In the genomic region with DNA sequence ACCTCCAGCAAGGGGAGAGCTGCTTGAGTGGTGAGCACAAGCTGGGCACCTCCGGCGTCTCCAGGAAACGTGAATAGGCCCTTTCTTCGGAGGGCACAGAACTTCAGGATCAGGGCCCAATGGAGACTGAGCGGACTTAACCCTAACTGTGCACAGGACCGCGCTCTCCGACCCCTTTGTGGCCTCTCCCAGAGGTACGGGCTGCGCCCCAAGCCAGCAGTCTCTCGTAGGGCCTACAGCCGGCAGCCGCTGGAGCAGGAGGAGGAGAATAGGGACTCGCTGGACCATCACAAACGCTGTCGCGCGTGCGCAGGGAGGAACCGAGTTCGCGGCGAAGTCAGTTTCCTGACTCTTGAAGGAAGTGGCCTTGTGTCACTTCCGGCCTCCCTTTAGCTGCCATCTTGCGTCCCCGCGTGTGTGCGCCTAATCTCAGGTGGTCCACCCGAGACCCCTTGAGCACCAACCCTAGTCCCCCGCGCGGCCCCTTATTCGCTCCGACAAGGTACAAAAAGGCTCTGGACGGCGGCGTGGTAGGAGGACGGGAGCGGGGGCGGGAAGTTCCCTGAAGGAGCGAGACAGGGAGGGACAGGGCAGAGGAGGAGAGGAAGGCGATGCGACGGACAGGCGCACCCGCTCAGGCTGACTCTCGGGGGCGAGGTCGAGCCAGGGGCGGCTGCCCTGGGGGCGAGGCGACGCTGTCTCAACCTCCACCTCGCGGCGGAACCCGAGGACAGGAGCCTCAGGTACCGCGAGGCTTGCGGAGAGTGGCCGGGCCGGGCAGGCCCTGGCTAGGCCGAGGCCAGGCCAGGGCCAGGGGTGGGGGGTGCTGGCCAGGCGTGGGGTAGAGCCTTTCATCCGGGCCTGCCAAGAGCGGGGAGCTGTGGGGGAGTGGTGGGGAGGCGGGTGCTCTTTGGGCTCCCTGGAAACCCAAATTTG, we compare ENCODE assay signal across 1 cellular context.
TF ChIP-seq lines count a peak whose summit lies in the region.

Gene BTF3 (plus strand): TSS at position 386 of the 936 bp plus-strand sequence. CDS start 226 bp downstream, at position 612.

TF ChIP-seq in K562, 482 proteins besides CTCF, POLR2A, EP300 and RAD21 (continued from another document and continues in another):
- TF ChIP-seq, protein P1, sequence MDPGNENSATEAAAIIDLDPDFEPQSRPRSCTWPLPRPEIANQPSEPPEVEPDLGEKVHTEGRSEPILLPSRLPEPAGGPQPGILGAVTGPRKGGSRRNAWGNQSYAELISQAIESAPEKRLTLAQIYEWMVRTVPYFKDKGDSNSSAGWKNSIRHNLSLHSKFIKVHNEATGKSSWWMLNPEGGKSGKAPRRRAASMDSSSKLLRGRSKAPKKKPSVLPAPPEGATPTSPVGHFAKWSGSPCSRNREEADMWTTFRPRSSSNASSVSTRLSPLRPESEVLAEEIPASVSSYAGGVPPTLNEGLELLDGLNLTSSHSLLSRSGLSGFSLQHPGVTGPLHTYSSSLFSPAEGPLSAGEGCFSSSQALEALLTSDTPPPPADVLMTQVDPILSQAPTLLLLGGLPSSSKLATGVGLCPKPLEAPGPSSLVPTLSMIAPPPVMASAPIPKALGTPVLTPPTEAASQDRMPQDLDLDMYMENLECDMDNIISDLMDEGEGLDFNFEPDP (CRISPR knock-in tag; IDR thresholded peaks at IDR 0.05) = 0 out of 2 replicates have a peak, but pooled peaks have one; percentile 42
- TF ChIP-seq, protein P2, sequence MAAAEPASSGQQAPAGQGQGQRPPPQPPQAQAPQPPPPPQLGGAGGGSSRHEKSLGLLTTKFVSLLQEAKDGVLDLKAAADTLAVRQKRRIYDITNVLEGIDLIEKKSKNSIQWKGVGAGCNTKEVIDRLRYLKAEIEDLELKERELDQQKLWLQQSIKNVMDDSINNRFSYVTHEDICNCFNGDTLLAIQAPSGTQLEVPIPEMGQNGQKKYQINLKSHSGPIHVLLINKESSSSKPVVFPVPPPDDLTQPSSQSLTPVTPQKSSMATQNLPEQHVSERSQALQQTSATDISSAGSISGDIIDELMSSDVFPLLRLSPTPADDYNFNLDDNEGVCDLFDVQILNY (CRISPR knock-in tag; IDR thresholded peaks at IDR 0.05) = peak; percentile 59; the same call in 1 of the 2 replicates
- no peak for TF ChIP-seq KAT2B (IDR thresholded peaks at IDR 0.05; ENCODE audit: low read depth, low read length)
- no peak for TF ChIP-seq ZNF785 (CRISPR knock-in tag; IDR thresholded peaks at IDR 0.05)
- TF ChIP-seq ZNF583 (CRISPR knock-in tag; IDR thresholded peaks at IDR 0.05) = no peak
- peak; percentile 87 for TF ChIP-seq POLR2AphosphoS5 (IDR thresholded peaks at IDR 0.05; ENCODE audit: control insufficient read depth, insufficient read depth, low read depth, low read length)
- no peak for TF ChIP-seq ZZZ3 (IDR thresholded peaks at IDR 0.05)
- TF ChIP-seq STAT5B (CRISPR knock-in tag; IDR thresholded peaks at IDR 0.05) = no peak
- TF ChIP-seq SP2 (IDR thresholded peaks at IDR 0.05; ENCODE audit: extremely low read depth, low read depth, low read length, poor library complexity, severe bottlenecking) = no peak
- TF ChIP-seq NFATC3 (IDR thresholded peaks at IDR 0.05) = no peak
- TF ChIP-seq MCM5 (IDR thresholded peaks at IDR 0.05; ENCODE audit: low read depth) = no peak
- no peak for TF ChIP-seq ZNF766 (CRISPR knock-in tag; conservative IDR thresholded peaks at IDR 0.05)
- no peak; the same call in 1 of the 2 replicates for TF ChIP-seq BMI1 (IDR thresholded peaks at IDR 0.05; ENCODE audit: low read length)
- no peak for TF ChIP-seq BACH1 (tag; IDR thresholded peaks at IDR 0.05)
- TF ChIP-seq SFPQ (IDR thresholded peaks at IDR 0.05; ENCODE audit: low read depth, low read length) = no peak
- peak; percentile 98 for TF ChIP-seq AFF4 (CRISPR knock-in tag; IDR thresholded peaks at IDR 0.05)
- no peak for TF ChIP-seq ZNF431 (CRISPR knock-in tag; IDR thresholded peaks at IDR 0.05)
- TF ChIP-seq MYBL2 (IDR thresholded peaks at IDR 0.05; ENCODE audit: low read depth) = no peak
- no peak for TF ChIP-seq MYBL2 (CRISPR knock-in tag; IDR thresholded peaks at IDR 0.05; ENCODE audit: borderline replicate concordance)
- TF ChIP-seq PHF20 (IDR thresholded peaks at IDR 0.05; ENCODE audit: partially characterized antibody) = peak; percentile 81
- TF ChIP-seq ELK1 (CRISPR knock-in tag; IDR thresholded peaks at IDR 0.05) = no peak
- peak; percentile 79 for TF ChIP-seq SIN3B (IDR thresholded peaks at IDR 0.05; ENCODE audit: low read depth)
- TF ChIP-seq CXXC5 (CRISPR knock-in tag; IDR thresholded peaks at IDR 0.05) = peak; percentile 51
- no peak for TF ChIP-seq TCF7L2 (IDR thresholded peaks at IDR 0.05; ENCODE audit: low read depth, low read length)
- TF ChIP-seq PCBP1 (IDR thresholded peaks at IDR 0.05; ENCODE audit: low read depth, low read length, poor library complexity, severe bottlenecking) = peak; percentile 22
- 0 out of 2 replicates have a peak, but pooled peaks have one; percentile 26 for TF ChIP-seq GATAD2B (IDR thresholded peaks at IDR 0.05; ENCODE audit: borderline replicate concordance)
- TF ChIP-seq, protein P3, sequence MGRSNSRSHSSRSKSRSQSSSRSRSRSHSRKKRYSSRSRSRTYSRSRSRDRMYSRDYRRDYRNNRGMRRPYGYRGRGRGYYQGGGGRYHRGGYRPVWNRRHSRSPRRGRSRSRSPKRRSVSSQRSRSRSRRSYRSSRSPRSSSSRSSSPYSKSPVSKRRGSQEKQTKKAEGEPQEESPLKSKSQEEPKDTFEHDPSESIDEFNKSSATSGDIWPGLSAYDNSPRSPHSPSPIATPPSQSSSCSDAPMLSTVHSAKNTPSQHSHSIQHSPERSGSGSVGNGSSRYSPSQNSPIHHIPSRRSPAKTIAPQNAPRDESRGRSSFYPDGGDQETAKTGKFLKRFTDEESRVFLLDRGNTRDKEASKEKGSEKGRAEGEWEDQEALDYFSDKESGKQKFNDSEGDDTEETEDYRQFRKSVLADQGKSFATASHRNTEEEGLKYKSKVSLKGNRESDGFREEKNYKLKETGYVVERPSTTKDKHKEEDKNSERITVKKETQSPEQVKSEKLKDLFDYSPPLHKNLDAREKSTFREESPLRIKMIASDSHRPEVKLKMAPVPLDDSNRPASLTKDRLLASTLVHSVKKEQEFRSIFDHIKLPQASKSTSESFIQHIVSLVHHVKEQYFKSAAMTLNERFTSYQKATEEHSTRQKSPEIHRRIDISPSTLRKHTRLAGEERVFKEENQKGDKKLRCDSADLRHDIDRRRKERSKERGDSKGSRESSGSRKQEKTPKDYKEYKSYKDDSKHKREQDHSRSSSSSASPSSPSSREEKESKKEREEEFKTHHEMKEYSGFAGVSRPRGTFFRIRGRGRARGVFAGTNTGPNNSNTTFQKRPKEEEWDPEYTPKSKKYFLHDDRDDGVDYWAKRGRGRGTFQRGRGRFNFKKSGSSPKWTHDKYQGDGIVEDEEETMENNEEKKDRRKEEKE (IDR thresholded peaks at IDR 0.05; ENCODE audit: borderline replicate concordance in 1 of 2, control insufficient read depth in 1 of 2, low read depth in 2 of 2, low read length in 1 of 2) = no peak
- no peak for TF ChIP-seq RFX5 (IDR thresholded peaks at IDR 0.05; ENCODE audit: low read depth, low read length)
- no peak for TF ChIP-seq PHF21A (IDR thresholded peaks at IDR 0.05; ENCODE audit: borderline replicate concordance, low read depth)
- peak in 1 of 2 experiments; percentile 46; a peak in 1 of 4 replicates for TF ChIP-seq RCOR1 (IDR thresholded peaks at IDR 0.05; ENCODE audit: borderline replicate concordance in 1 of 2, low read depth in 2 of 2, low read length in 2 of 2)
- TF ChIP-seq, protein P4, sequence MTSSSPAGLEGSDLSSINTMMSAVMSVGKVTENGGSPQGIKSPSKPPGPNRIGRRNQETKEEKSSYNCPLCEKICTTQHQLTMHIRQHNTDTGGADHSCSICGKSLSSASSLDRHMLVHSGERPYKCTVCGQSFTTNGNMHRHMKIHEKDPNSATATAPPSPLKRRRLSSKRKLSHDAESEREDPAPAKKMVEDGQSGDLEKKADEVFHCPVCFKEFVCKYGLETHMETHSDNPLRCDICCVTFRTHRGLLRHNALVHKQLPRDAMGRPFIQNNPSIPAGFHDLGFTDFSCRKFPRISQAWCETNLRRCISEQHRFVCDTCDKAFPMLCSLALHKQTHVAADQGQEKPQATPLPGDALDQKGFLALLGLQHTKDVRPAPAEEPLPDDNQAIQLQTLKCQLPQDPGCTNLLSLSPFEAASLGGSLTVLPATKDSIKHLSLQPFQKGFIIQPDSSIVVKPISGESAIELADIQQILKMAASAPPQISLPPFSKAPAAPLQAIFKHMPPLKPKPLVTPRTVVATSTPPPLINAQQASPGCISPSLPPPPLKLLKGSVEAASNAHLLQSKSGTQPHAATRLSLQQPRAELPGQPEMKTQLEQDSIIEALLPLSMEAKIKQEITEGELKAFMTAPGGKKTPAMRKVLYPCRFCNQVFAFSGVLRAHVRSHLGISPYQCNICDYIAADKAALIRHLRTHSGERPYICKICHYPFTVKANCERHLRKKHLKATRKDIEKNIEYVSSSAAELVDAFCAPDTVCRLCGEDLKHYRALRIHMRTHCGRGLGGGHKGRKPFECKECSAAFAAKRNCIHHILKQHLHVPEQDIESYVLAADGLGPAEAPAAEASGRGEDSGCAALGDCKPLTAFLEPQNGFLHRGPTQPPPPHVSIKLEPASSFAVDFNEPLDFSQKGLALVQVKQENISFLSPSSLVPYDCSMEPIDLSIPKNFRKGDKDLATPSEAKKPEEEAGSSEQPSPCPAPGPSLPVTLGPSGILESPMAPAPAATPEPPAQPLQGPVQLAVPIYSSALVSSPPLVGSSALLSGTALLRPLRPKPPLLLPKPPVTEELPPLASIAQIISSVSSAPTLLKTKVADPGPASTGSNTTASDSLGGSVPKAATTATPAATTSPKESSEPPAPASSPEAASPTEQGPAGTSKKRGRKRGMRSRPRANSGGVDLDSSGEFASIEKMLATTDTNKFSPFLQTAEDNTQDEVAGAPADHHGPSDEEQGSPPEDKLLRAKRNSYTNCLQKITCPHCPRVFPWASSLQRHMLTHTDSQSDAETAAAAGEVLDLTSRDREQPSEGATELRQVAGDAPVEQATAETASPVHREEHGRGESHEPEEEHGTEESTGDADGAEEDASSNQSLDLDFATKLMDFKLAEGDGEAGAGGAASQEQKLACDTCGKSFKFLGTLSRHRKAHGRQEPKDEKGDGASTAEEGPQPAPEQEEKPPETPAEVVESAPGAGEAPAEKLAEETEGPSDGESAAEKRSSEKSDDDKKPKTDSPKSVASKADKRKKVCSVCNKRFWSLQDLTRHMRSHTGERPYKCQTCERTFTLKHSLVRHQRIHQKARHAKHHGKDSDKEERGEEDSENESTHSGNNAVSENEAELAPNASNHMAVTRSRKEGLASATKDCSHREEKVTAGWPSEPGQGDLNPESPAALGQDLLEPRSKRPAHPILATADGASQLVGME (CRISPR knock-in tag; IDR thresholded peaks at IDR 0.05) = peak; percentile 87; the same call in 1 of the 2 replicates
- no peak for TF ChIP-seq RBM15 (IDR thresholded peaks at IDR 0.05; ENCODE audit: insufficient read depth, low read length)
- TF ChIP-seq TAF1 (IDR thresholded peaks at IDR 0.05; ENCODE audit: control insufficient read depth, extremely low read depth, insufficient read depth, low read length, severe bottlenecking) = peak; percentile 95
